In genomic region chr1:28981170-28981569, GRCh38 we compare ENCODE assay signal across 20 cellular contexts.
DNase-seq lines count a peak whose midpoint lies in the region; TF ChIP-seq lines count a peak whose summit lies in the region.
"Had no signal": no experiment of that assay in that cellular context is flagged by ENCODE, and none has a peak within 500 bp of the region (broad histone marks: within the 10 kb centered on the region; RNA-seq: fewer than 3 reads in every experiment).

No MANE protein-coding gene starts in this region.

- H3K27me3 Mint-ChIP-seq in progenitor cell of endocrine pancreas = no peaks in the 10 kb centered on the region

- H3K4me1 Mint-ChIP-seq in progenitor cell of endocrine pancreas (ENCODE audit: low read depth) = peaks cover 4% of the 10 kb centered on the region

- H3K36me3 Mint-ChIP-seq in progenitor cell of endocrine pancreas (ENCODE audit: insufficient read depth) = peaks cover 1% of the 10 kb centered on the region

- TF ChIP-seq CTCF in NB4 (IDR thresholded peaks at IDR 0.05; ENCODE audit: low read depth, low read length) (no peak), progenitor cell of endocrine pancreas (IDR thresholded peaks at IDR 0.05; ENCODE audit: unreplicated experiment) (no peak)

- TF ChIP-seq POLR2A in NB4 (IDR thresholded peaks at IDR 0.05; ENCODE audit: extremely low read depth, insufficient read length) = no peak

- H3K4me3 Mint-ChIP-seq in progenitor cell of endocrine pancreas (ENCODE audit: low read depth) = no peak overlapping the region

- no peak overlapping the region for H3K27ac Mint-ChIP-seq in progenitor cell of endocrine pancreas

- H3K9me3 Mint-ChIP-seq in progenitor cell of endocrine pancreas (ENCODE audit: low read depth) = peaks cover 2% of the 10 kb centered on the region

- H3K4me3 ChIP-seq in NB4 (ENCODE audit: low read depth, low read length) = no peak overlapping the region
- H3K4me3 ChIP-seq: SJSA1 had no signal

- DNase-seq in SIG-M5 treated with dmso at 0.1 percent for 504 hours (lab: John Stamatoyannopoulos, UW; ENCODE audit: unreplicated experiment) = peak; percentile 27
- no peak for DNase-seq in SIG-M5 (lab: John Stamatoyannopoulos, UW)
- DNase-seq in CD1c-positive myeloid dendritic cell (ENCODE audit: extremely low spot score) = peak; percentile 3
- DNase-seq in NB4 (ENCODE audit: low read depth) = peak; percentile 10
- DNase-seq in fibroblast of peridontal ligament (ENCODE audit: extremely low read depth) = peak; percentile 44
- DNase-seq in progenitor cell of endocrine pancreas (ENCODE audit: low spot score, unreplicated experiment) = no peak
- DNase-seq in activated CD4-positive, alpha-beta T cell treated with anti-CD3 and anti-CD28 coated beads for 4 hours = no peak
- no peak for DNase-seq in T1000 (lab: John Stamatoyannopoulos, UW)
- DNase-seq: 8988T, C1 segment of cervical spinal cord, DMS53, GDM1, Karpas-422, NCI-H1105, NCI-H146, NCI-H2029, NCI-H2227 treated with DMSO at 0.1 percent for 48 hours, NCI-H510A treated with DMSO at 0.1 percent for 48 hours, NCI-H748 treated with DMSO at 0.1 percent for 48 hours had no signal

Comparison
In these comparisons a context has a peak if more than half of its experiments do, and no peak if none do; other contexts are left out.
1. DNase-seq: peak in SIG-M5 treated with dmso at 0.1 percent for 504 hours (single experiment), CD1c-positive myeloid dendritic cell (single experiment), NB4 (single experiment) and fibroblast of peridontal ligament (single experiment); none in SIG-M5 (single experiment), progenitor cell of endocrine pancreas (single experiment), activated CD4-positive, alpha-beta T cell treated with anti-CD3 and anti-CD28 coated beads for 4 hours (0 of 2) and T1000 (single experiment).